In genomic region chr17:48106802-48107136, GRCh38 we compare ENCODE assay signal across 8 cellular contexts. TPM values are rescaled to one million over a fixed set of nuclear protein-coding genes. Genes with fewer than 3 reads are reported as not detected.
DNase-seq lines count a peak whose midpoint lies in the region; ATAC-seq, FAIRE-seq and TF ChIP-seq lines count a peak whose summit lies in the region.

No MANE protein-coding gene starts in this region.

- H3K4me3 ChIP-seq in PC-9: peak overlapping the region; percentile 94
- H3K4me3 ChIP-seq in endothelial cell of umbilical vein (replicated peaks in 1 of 3; ENCODE audit: insufficient read depth in 1 of 3, low read depth in 1 of 3, low read length in 3 of 3): peak overlapping the region; percentile 56 to 99 (median 92)
- peak overlapping the region; percentile 98 for H3K4me3 ChIP-seq in osteoblast (ENCODE audit: insufficient read depth, low read length)

- peak overlapping the region; percentile 97 for H3K4me3 Mint-ChIP-seq in CD4-positive, alpha-beta T cell

- no peak for DNase-seq in CD4-positive, alpha-beta T cell
- DNase-seq in PC-9 (no peak), endothelial cell of umbilical vein (ENCODE audit: low read depth, low spot score) (no peak), osteoblast (ENCODE audit: insufficient read length, low spot score, missing footprints) (no peak), DMS153 treated with DMSO at 0.1 percent for 48 hours (lab: John Stamatoyannopoulos, UW; ENCODE audit: unreplicated experiment) (no peak), ureter (ENCODE audit: low spot score) (no peak), COLO829 (ENCODE audit: low spot score) (no peak), globus pallidus (ENCODE audit: low spot score) (no peak)

- no peaks in the 10 kb centered on the region for H3K27me3 ChIP-seq in CD4-positive, alpha-beta T cell (ENCODE audit: control insufficient read depth, insufficient read depth, low read length)
- no peaks in the 10 kb centered on the region for H3K27me3 ChIP-seq in PC-9 (ENCODE audit: insufficient read depth, low read depth)
- no peaks in the 10 kb centered on the region for H3K27me3 ChIP-seq in endothelial cell of umbilical vein (ENCODE audit: control insufficient read depth in 2 of 2, insufficient read depth in 2 of 2, low read length in 2 of 2)
- H3K27me3 ChIP-seq in osteoblast (ENCODE audit: insufficient read depth, low read length): no peaks in the 10 kb centered on the region

- peak overlapping the region; percentile 88 for H3K27ac Mint-ChIP-seq in CD4-positive, alpha-beta T cell

- TF ChIP-seq CTCF in CD4-positive, alpha-beta T cell (IDR thresholded peaks at IDR 0.05): no peak
- TF ChIP-seq CTCF in PC-9 (conservative IDR thresholded peaks at IDR 0.05) (no peak), endothelial cell of umbilical vein (IDR thresholded peaks at IDR 0.05; ENCODE audit: extremely low read depth in 1 of 2, insufficient read depth in 1 of 2, low read depth in 1 of 2, low read length in 2 of 2) (no peak), osteoblast (IDR thresholded peaks at IDR 0.05; ENCODE audit: extremely low read depth, low read depth, low read length) (no peak)

- H3K79me2 ChIP-seq in PC-9 (ENCODE audit: low read depth) (peaks cover 36% of the 10 kb centered on the region), endothelial cell of umbilical vein (ENCODE audit: control insufficient read depth, insufficient read depth, low read length) (peaks cover 34% of the 10 kb centered on the region), osteoblast (ENCODE audit: insufficient read depth, low read length) (peaks cover 42% of the 10 kb centered on the region)

- peak overlapping the region; percentile 88 for H3K9ac ChIP-seq in endothelial cell of umbilical vein (replicated peaks; ENCODE audit: extremely low read depth, insufficient read depth, low read length)

- no peak for ATAC-seq in CD4-positive, alpha-beta T cell (ENCODE audit: poor library complexity)

- H3K4me1 ChIP-seq in PC-9 (replicated peaks; ENCODE audit: insufficient read depth) (peaks cover 12% of the 10 kb centered on the region), endothelial cell of umbilical vein (ENCODE audit: control insufficient read depth, extremely low read depth, insufficient read depth, low read length) (peaks cover 10% of the 10 kb centered on the region), osteoblast (ENCODE audit: insufficient read depth, low read length) (peaks cover 15% of the 10 kb centered on the region)

- no peak for TF ChIP-seq POLR2A in endothelial cell of umbilical vein (IDR thresholded peaks at IDR 0.05; ENCODE audit: low read depth, low read length)

- no peaks in the 10 kb centered on the region for H3K9me3 Mint-ChIP-seq in CD4-positive, alpha-beta T cell

- H3K4me2 ChIP-seq in PC-9 (peak overlapping the region; percentile 89), endothelial cell of umbilical vein (ENCODE audit: insufficient read depth, low read length) (peak overlapping the region; percentile 97), osteoblast (ENCODE audit: insufficient read depth, low read length) (peak overlapping the region; percentile 86)

- peak overlapping the region; percentile 84 for H3K27ac ChIP-seq in CD4-positive, alpha-beta T cell (ENCODE audit: low read depth, low read length)
- H3K27ac ChIP-seq in PC-9 (peak overlapping the region; percentile 90; the same call in 1 of the 2 replicates), endothelial cell of umbilical vein (ENCODE audit: insufficient read depth, low read depth, low read length) (peak overlapping the region; percentile 41), osteoblast (ENCODE audit: low read depth, low read length) (peak overlapping the region; percentile 59)

- peaks cover 37% of the 10 kb centered on the region for H3F3A ChIP-seq in PC-9 (ENCODE audit: insufficient read depth, low read depth)

- POLR2A ChIA-PET in CD4-positive, alpha-beta T cell (lab: Charles Lee): interaction anchor here (0.6 to 1.5 kb wide), 8 partner anchors 15 to 786 kb away, joined by 3 to 8 read pairs (median 4); partner anchors contain the start of genes ATP5MC1, KPNB1 and PNPO
- POLR2A ChIA-PET in PC-9 (lab: Charles Lee; ENCODE audit: unreplicated experiment): interaction anchor here (0.6 kb wide), 1 partner anchor 74 kb away, joined by 6 read pairs; no protein-coding TSS in a partner anchor
- POLR2A ChIA-PET in endothelial cell of umbilical vein (lab: Charles Lee): no interaction called here

- peaks cover 63% of the 10 kb centered on the region for H3K4me1 Mint-ChIP-seq in CD4-positive, alpha-beta T cell (ENCODE audit: low read depth)

- intact Hi-C loops in CD4-positive, alpha-beta T cell (cut with DNase I, micrococcal nuclease): loop anchor here (1.0 to 10.0 kb wide), 4 partner anchors 58 to 272 kb away; partner anchors contain the start of genes LRRC46 (in 1 of the 2), MRPL10 (in 1 of the 2), NFE2L1 (in 1 of the 2) and SP2 (in 1 of the 2)
- intact Hi-C loops in PC-9 (cut with micrococcal nuclease; ENCODE audit: unreplicated experiment) (no loop called here), endothelial cell of umbilical vein (cut with micrococcal nuclease) (loop anchor here (1.0 kb wide), 2 partner anchors 21 to 210 kb away; partner anchors contain the start of gene SP2)

- CTCF ChIA-PET in CD4-positive, alpha-beta T cell (lab: Charles Lee): interaction anchor here (1.5 to 2.7 kb wide), 2 partner anchors 81 to 136 kb away, joined by 4 to 7 read pairs; partner anchors contain the start of gene CDK5RAP3
- CTCF ChIA-PET in PC-9 (lab: Charles Lee) (interaction anchor here (1.3 kb wide), 1 partner anchor 80 kb away, joined by 3 read pairs; no protein-coding TSS in a partner anchor), endothelial cell of umbilical vein (lab: Charles Lee) (interaction anchor here (0.9 to 2.8 kb wide), 6 partner anchors 9 to 82 kb away, joined by 3 to 11 read pairs (median 4); no protein-coding TSS in a partner anchor)

- H3K36me3 ChIP-seq in PC-9 (ENCODE audit: low read depth) (no peaks in the 10 kb centered on the region), endothelial cell of umbilical vein (ENCODE audit: control insufficient read depth in 2 of 2, extremely low read depth in 1 of 2, insufficient read depth in 2 of 2, low read length in 2 of 2) (no peaks in the 10 kb centered on the region), osteoblast (ENCODE audit: insufficient read depth, low read length) (no peaks in the 10 kb centered on the region)

- no TSS peak for BruUV-seq in PC-9 (replicated peaks; lab: Mats Ljungman, UMichigan)
- no TSS peak for BruUV-seq in endothelial cell of umbilical vein (replicated peaks; lab: Mats Ljungman, UMichigan)

- no peaks in the 10 kb centered on the region; the same call in 1 of the 2 replicates for H4K20me1 ChIP-seq in PC-9 (ENCODE audit: insufficient read depth)
- H4K20me1 ChIP-seq in endothelial cell of umbilical vein (replicated peaks; ENCODE audit: control insufficient read depth, extremely low read depth, insufficient read depth, low read length): no peaks in the 10 kb centered on the region
- no peaks in the 10 kb centered on the region for H4K20me1 ChIP-seq in osteoblast (ENCODE audit: insufficient read depth, low read length)

- H3K9me1 ChIP-seq in endothelial cell of umbilical vein (replicated peaks; ENCODE audit: control insufficient read depth, extremely low read depth, insufficient read depth, low read length): no peaks in the 10 kb centered on the region

- no peaks in the 10 kb centered on the region for H3K9me2 ChIP-seq in PC-9 (ENCODE audit: insufficient read depth)

- no peaks in the 10 kb centered on the region for H3K9me3 ChIP-seq in CD4-positive, alpha-beta T cell (ENCODE audit: control insufficient read depth, low read length)
- H3K9me3 ChIP-seq in PC-9 (ENCODE audit: insufficient read depth, low read depth) (0 out of 2 replicates have a peak, but pooled peaks cover 4% of the 10 kb centered on the region), endothelial cell of umbilical vein (replicated peaks; ENCODE audit: control insufficient read depth, insufficient read depth, low read length) (no peaks in the 10 kb centered on the region), osteoblast (ENCODE audit: low read depth, low read length) (no peaks in the 10 kb centered on the region)

- no peak for FAIRE-seq in endothelial cell of umbilical vein (lab: Jason Lieb, UNC)

- dilution Hi-C loops in endothelial cell of umbilical vein (cut with MboI; ENCODE audit: extremely low pct_ligation_motif_present, low sequenced_read_pairs): no loop called here

- H3K27me3 Mint-ChIP-seq in CD4-positive, alpha-beta T cell: no peaks in the 10 kb centered on the region

- H3K36me3 Mint-ChIP-seq in CD4-positive, alpha-beta T cell (ENCODE audit: low read depth): peaks cover 10% of the 10 kb centered on the region

- H2AFZ ChIP-seq in PC-9 (peak overlapping the region; percentile 100), endothelial cell of umbilical vein (ENCODE audit: low read depth, low read length) (peak overlapping the region; percentile 99), osteoblast (ENCODE audit: low read length) (peak overlapping the region; percentile 100)

RNA-seq across cellular contexts. Expression of gene SNX11, which starts 0.8 kb away (rescaled TPM):
- 1 to 10 TPM; 6.8 to 8.7 TPM for total RNA-seq in CD4-positive, alpha-beta T cell
- 16.0 and 17.0 TPM in 2 replicates for total RNA-seq in PC-9 (2021)
- 23.4 and 26.4 TPM in 2 replicates for total RNA-seq in endothelial cell of umbilical vein
- 22.0 and 26.2 TPM in 2 replicates for polyA plus RNA-seq in endothelial cell of umbilical vein
- 19.9 and 20.1 TPM in 2 replicates for polyA plus RNA-seq in endothelial cell of umbilical vein (2011; cell fraction: cytosol; rRNA removed)
- polyA plus RNA-seq in endothelial cell of umbilical vein (2011; cell fraction: nucleus; rRNA removed): 18.2 and 21.7 TPM in 2 replicates
- 22.9 and 26.2 TPM in 2 replicates for polyA plus RNA-seq in endothelial cell of umbilical vein (2012)
- 27.7 and 28.1 TPM in 2 replicates for polyA minus RNA-seq in endothelial cell of umbilical vein
- polyA minus RNA-seq in endothelial cell of umbilical vein (2011; cell fraction: cytosol; rRNA and poly(A)+ RNA removed): 10.7 TPM
- polyA minus RNA-seq in endothelial cell of umbilical vein (2011; cell fraction: nucleus; rRNA and poly(A)+ RNA removed): 6.3 and 11.2 TPM in 2 replicates
- 13.6 and 20.6 TPM in 2 replicates for total RNA-seq in osteoblast
- 24.3 TPM for total RNA-seq in ureter

RNA-seq across cellular contexts. Expression of gene CBX1, which starts 5.5 kb away (rescaled TPM):
- total RNA-seq in CD4-positive, alpha-beta T cell: 1 to 10 TPM; 5.5 to 6.6 TPM
- total RNA-seq in PC-9 (2021) (73.6 and 93.9 TPM in 2 replicates), endothelial cell of umbilical vein (95.2 and 102 TPM in 2 replicates), osteoblast (29.5 and 30.0 TPM in 2 replicates), ureter (29.3 TPM)
- 15.0 and 20.4 TPM in 2 replicates for polyA plus RNA-seq in endothelial cell of umbilical vein
- 52.9 and 55.9 TPM in 2 replicates for polyA plus RNA-seq in endothelial cell of umbilical vein (2011; cell fraction: cytosol; rRNA removed)
- 20.2 and 32.9 TPM in 2 replicates for polyA plus RNA-seq in endothelial cell of umbilical vein (2011; cell fraction: nucleus; rRNA removed)
- 98.5 and 129 TPM in 2 replicates for polyA plus RNA-seq in endothelial cell of umbilical vein (2012)
- 20.3 and 24.7 TPM in 2 replicates for polyA minus RNA-seq in endothelial cell of umbilical vein
- polyA minus RNA-seq in endothelial cell of umbilical vein (2011; cell fraction: cytosol; rRNA and poly(A)+ RNA removed): 12.7 TPM
- polyA minus RNA-seq in endothelial cell of umbilical vein (2011; cell fraction: nucleus; rRNA and poly(A)+ RNA removed): 7.5 and 10.7 TPM in 2 replicates

RNA-seq across cellular contexts. Expression of gene NFE2L1, which starts 58.6 kb away (rescaled TPM):
- total RNA-seq in CD4-positive, alpha-beta T cell: 10 to 100 TPM; 28.1 to 30.6 TPM
- total RNA-seq in PC-9 (2021) (85.5 and 91.7 TPM in 2 replicates), endothelial cell of umbilical vein (204 and 236 TPM in 2 replicates), osteoblast (144 and 165 TPM in 2 replicates), ureter (143 TPM)
- polyA plus RNA-seq in endothelial cell of umbilical vein: 187 and 196 TPM in 2 replicates
- 182 and 183 TPM in 2 replicates for polyA plus RNA-seq in endothelial cell of umbilical vein (2011; cell fraction: cytosol; rRNA removed)
- 152 and 190 TPM in 2 replicates for polyA plus RNA-seq in endothelial cell of umbilical vein (2011; cell fraction: nucleus; rRNA removed)
- polyA plus RNA-seq in endothelial cell of umbilical vein (2012): 251 and 271 TPM in 2 replicates
- polyA minus RNA-seq in endothelial cell of umbilical vein: 201 and 268 TPM in 2 replicates
- polyA minus RNA-seq in endothelial cell of umbilical vein (2011; cell fraction: cytosol; rRNA and poly(A)+ RNA removed): 33.9 TPM
- 66.4 and 84.9 TPM in 2 replicates for polyA minus RNA-seq in endothelial cell of umbilical vein (2011; cell fraction: nucleus; rRNA and poly(A)+ RNA removed)
